1 cellular context compared by ENCODE assay signal in genomic region chr2:134623796-134624195, GRCh38.
TF ChIP-seq lines count a peak whose summit lies in the region.

No MANE protein-coding gene starts in this region.

TF ChIP-seq in GM23338, 12 proteins besides CTCF, POLR2A, EP300 and RAD21 (continued from another document):
- TF ChIP-seq ZNF462 (CRISPR knock-in tag; IDR thresholded peaks at IDR 0.05) = no peak
- TF ChIP-seq CREB1 (CRISPR knock-in tag; IDR thresholded peaks at IDR 0.05; ENCODE audit: low read depth) = no peak
